Comparison of ENCODE assay signal across 9 cellular contexts in the genomic region with DNA sequence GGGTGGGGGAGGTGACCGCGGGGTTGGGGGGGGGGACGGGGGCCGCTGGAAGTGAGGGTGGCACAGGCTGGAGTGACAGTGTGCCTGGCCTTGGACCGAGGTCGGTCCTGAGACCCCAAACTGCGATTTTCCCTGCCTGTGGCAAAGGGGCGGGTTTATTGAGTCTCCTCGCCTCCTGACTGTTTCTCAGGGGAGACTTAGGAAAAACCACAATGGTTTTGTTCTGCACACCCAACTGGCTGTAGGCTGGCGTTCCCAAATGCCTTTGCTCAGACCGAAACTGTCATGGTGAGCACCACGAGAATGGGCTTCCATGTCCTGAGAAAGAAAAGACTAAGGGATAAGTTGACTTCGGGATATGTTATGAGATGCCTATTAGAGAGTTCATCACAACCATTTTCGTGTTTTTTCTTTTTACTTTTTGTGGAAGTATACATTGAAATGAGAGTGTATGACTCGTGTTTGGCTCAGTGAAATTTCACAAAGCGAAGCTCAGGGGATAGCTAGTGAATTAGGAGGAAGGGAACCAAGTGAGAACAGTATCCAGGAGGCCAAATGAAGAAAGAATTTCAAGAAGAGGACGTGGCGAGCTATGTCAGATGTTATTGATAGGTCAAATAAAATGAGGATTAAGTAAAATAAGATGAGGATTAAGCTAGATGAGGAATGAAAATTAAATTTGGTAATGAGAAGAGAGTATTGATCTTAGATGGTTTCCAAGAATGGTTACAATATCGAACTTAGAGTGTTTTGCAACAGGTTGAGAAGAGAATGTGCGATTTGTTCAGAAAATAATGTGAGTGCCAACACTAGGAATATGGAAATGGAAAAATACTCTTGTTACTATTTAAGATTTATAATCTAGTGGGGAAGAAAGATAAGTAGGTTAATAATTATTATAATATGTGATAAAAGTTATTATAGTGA. TPM values are rescaled to one million over a fixed set of nuclear protein-coding genes. Genes with fewer than 3 reads are reported as not detected.
DNase-seq lines count a peak whose midpoint lies in the region; ATAC-seq and TF ChIP-seq lines count a peak whose summit lies in the region.
"Had no signal": no experiment of that assay in that cellular context is flagged by ENCODE, and none has a peak within 500 bp of the region (broad histone marks: within the 10 kb centered on the region; RNA-seq: fewer than 3 reads in every experiment).

No MANE protein-coding gene starts in this region.

- H3K4me3 Mint-ChIP-seq in activated CD4-positive, alpha-beta T cell treated with anti-CD3 and anti-CD28 coated beads for 36 hours, result no peak overlapping the region
- no peak overlapping the region for H3K4me3 Mint-ChIP-seq in osteocyte (ENCODE audit: unreplicated experiment)

- peaks cover 0 to 5% (median 0%) of the 10 kb centered on the region in 45 donors for H3K27me3 ChIP-seq in dorsolateral prefrontal cortex
- no peaks in the 10 kb centered on the region for H3K27me3 ChIP-seq in lower lobe of right lung (ENCODE audit: low read depth)

- DNase-seq in activated CD4-positive, alpha-beta T cell treated with anti-CD3 and anti-CD28 coated beads for 36 hours, result peak; percentile 7
- no peak for DNase-seq in activated CD4-positive, alpha-beta T cell treated with anti-CD3 and anti-CD28 coated beads, Interleukin-2, amount 50 U/mL, for 1 hour
- DNase-seq in MV-4-11 (lab: John Stamatoyannopoulos, UW), result peak; percentile 35
- DNase-seq in dorsolateral prefrontal cortex, result peak in 1 of 10 donors; percentile 39
- DNase-seq in lower lobe of right lung, result no peak
- no peak for DNase-seq in DMS153 treated with DMSO at 0.1 percent for 48 hours (lab: John Stamatoyannopoulos, UW; ENCODE audit: unreplicated experiment)
- DNase-seq in osteocyte (ENCODE audit: extremely low spot score, unreplicated experiment), result no peak

- H3K4me1 Mint-ChIP-seq in activated CD4-positive, alpha-beta T cell treated with anti-CD3 and anti-CD28 coated beads for 36 hours, result peaks cover 3% of the 10 kb centered on the region
- H3K4me1 Mint-ChIP-seq in osteocyte (ENCODE audit: unreplicated experiment), result peaks cover 3% of the 10 kb centered on the region

- TF ChIP-seq CTCF in dorsolateral prefrontal cortex (IDR thresholded peaks at IDR 0.05 in 54 of 56, conservative IDR thresholded peaks at IDR 0.05 in 2 of 56; ENCODE audit: low read depth in 1 of 56, partially characterized antibody in 56 of 56) (no peak), lower lobe of right lung (IDR thresholded peaks at IDR 0.05) (no peak), osteocyte (IDR thresholded peaks at IDR 0.05) (no peak)

- H3K9me3 Mint-ChIP-seq in activated CD4-positive, alpha-beta T cell treated with anti-CD3 and anti-CD28 coated beads for 36 hours (ENCODE audit: low read depth), result peaks cover 2% of the 10 kb centered on the region
- peaks cover 2% of the 10 kb centered on the region for H3K9me3 Mint-ChIP-seq in osteocyte (ENCODE audit: unreplicated experiment)

- ATAC-seq in activated CD4-positive, alpha-beta T cell treated with anti-CD3 and anti-CD28 coated beads for 36 hours, result peak; percentile 12
- peak; percentile 28 to 47 for ATAC-seq in lower lobe of right lung
- ATAC-seq in HG03439 (IDR thresholded peaks at IDR 0.05; ENCODE audit: unreplicated experiment), result no peak

- H3K27me3 Mint-ChIP-seq in activated CD4-positive, alpha-beta T cell treated with anti-CD3 and anti-CD28 coated beads for 36 hours, result peaks cover 17% of the 10 kb centered on the region
- peaks cover 20% of the 10 kb centered on the region for H3K27me3 Mint-ChIP-seq in osteocyte (ENCODE audit: unreplicated experiment)

- POLR2A ChIA-PET in activated CD4-positive, alpha-beta T cell treated with anti-CD3 and anti-CD28 coated beads for 36 hours (lab: Charles Lee), result no interaction called here

- H3K9me3 ChIP-seq in lower lobe of right lung, result no peaks in the 10 kb centered on the region

- H3K4me3 ChIP-seq in dorsolateral prefrontal cortex, result peak overlapping the region; percentile 48 to 84 (median 68)
- peak overlapping the region; percentile 71 for H3K4me3 ChIP-seq in lower lobe of right lung

- CTCF ChIA-PET in activated CD4-positive, alpha-beta T cell treated with anti-CD3 and anti-CD28 coated beads for 36 hours (lab: Charles Lee), result interaction anchor here (0.6 to 1.0 kb wide), 2 partner anchors 564 to 649 kb away, joined by 3 to 4 read pairs; no protein-coding TSS in a partner anchor

- intact Hi-C loops in activated CD4-positive, alpha-beta T cell treated with anti-CD3 and anti-CD28 coated beads for 36 hours (cut with DNase I, micrococcal nuclease), result no loop called here
- intact Hi-C loops in dorsolateral prefrontal cortex (cut with DNase I), result no loop called here
- intact Hi-C loops in lower lobe of right lung (cut with DNase I), result no loop called here

- H3K36me3 Mint-ChIP-seq in activated CD4-positive, alpha-beta T cell treated with anti-CD3 and anti-CD28 coated beads for 36 hours (ENCODE audit: low read depth), result peaks cover 5% of the 10 kb centered on the region
- peaks cover 4% of the 10 kb centered on the region for H3K36me3 Mint-ChIP-seq in osteocyte (ENCODE audit: unreplicated experiment)

- no peaks in the 10 kb centered on the region for H3K36me3 ChIP-seq in lower lobe of right lung

- H3K27ac Mint-ChIP-seq in activated CD4-positive, alpha-beta T cell treated with anti-CD3 and anti-CD28 coated beads for 36 hours, result no peak overlapping the region
- H3K27ac Mint-ChIP-seq in osteocyte (ENCODE audit: unreplicated experiment), result no peak overlapping the region
- H3K27ac Mint-ChIP-seq: dendritic cell treated with granulocyte-macrophage colony-stimulating factor and Interleukin-4, amounts not matched to agents 40 ng/mL and 50 ng/mL, for 4 days had no signal

- H3K27ac ChIP-seq in dorsolateral prefrontal cortex (peak overlapping the region in 34 of 59 donors; percentile 0 to 85 (median 52)), lower lobe of right lung (no peak overlapping the region)

- peaks cover 6% of the 10 kb centered on the region for H3K4me1 ChIP-seq in lower lobe of right lung

RNA-seq across cellular contexts. Expression of gene NET1, which starts 0.9 kb away (rescaled TPM):
- total RNA-seq in activated CD4-positive, alpha-beta T cell treated with anti-CD3 and anti-CD28 coated beads for 36 hours, result 10 to 100 TPM; 27.8 to 34.8 TPM
- total RNA-seq in dorsolateral prefrontal cortex (100 to 1,000 TPM in 1 of 120 experiments, 10 to 100 TPM in 119; 19.3 to 107 (median 38.4) TPM), lower lobe of right lung (46.7 TPM), osteocyte (11.3 and 14.5 TPM in 2 replicates)

RNA-seq across cellular contexts. Expression of gene TUBAL3, which starts 8.6 kb away (rescaled TPM):
- total RNA-seq in activated CD4-positive, alpha-beta T cell treated with anti-CD3 and anti-CD28 coated beads for 36 hours, result not detected
- 1 to 10 TPM in 6 of 120 experiments, under 1 TPM in 42, not detected in 72; 0.26 to 1.4 (median 0.44) TPM for total RNA-seq in dorsolateral prefrontal cortex
- total RNA-seq in lower lobe of right lung, result not detected
- total RNA-seq in osteocyte, result not detected in 2 replicates

RNA-seq across cellular contexts. Expression of gene UCN3, which starts 48.5 kb away (rescaled TPM):
- not detected for total RNA-seq in activated CD4-positive, alpha-beta T cell treated with anti-CD3 and anti-CD28 coated beads for 36 hours
- total RNA-seq in dorsolateral prefrontal cortex (under 1 TPM in 5 of 120 experiments, not detected in 115; 0.32 to 0.55 (median 0.52) TPM), lower lobe of right lung (0.53 TPM), osteocyte (not detected in 2 replicates)

Comparison
In these comparisons a context has a peak if more than half of its experiments do, and no peak if none do; other contexts are left out.
1. DNase-seq: peak in activated CD4-positive, alpha-beta T cell treated with anti-CD3 and anti-CD28 coated beads for 36 hours (single experiment) and MV-4-11 (single experiment); none in activated CD4-positive, alpha-beta T cell treated with anti-CD3 and anti-CD28 coated beads, Interleukin-2, amount 50 U/mL, for 1 hour (single experiment), lower lobe of right lung (single experiment), DMS153 treated with DMSO at 0.1 percent for 48 hours (single experiment) and osteocyte (single experiment).